ENCODE assay signal across 8 cellular contexts in the genomic region with DNA sequence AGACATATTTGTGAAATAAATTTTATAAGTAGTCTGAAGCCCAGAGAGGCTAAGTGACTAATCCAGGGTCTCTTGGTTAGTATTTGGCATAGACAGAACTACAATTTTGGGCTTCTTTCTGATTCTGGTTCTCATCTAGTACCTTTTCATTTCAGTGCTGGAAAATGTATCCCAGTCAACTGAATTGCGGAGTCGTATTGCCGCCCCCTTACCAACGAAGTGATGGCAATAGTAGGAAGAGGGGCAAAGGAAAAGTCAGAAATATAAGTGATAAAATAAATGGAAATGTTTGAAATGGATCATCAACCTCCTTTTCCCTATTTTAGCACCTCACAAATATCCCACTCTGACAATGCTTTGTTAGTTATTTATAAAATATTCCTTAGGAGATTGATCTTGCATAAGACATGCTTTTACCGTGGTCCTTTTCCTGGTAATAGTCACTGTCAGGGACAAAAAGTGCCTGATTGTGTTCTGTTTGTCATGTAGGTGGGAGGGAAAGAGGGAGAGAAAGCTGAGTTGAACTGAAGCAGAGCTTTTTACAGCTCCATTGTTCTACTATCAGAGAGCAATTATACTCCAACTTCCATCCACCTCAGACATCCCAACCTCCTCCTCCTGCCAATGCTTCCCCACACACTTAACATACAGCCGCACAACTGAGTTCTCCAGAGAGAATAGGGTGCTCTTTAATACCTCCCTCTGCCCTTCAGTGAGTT. TPM values are rescaled to one million over a fixed set of nuclear protein-coding genes. Genes with fewer than 3 reads are reported as not detected.
A peak's percentile ranks its signal among the peaks of the same experiment; 100 is the strongest.
DNase-seq lines count a peak whose midpoint lies in the region; ATAC-seq and TF ChIP-seq lines count a peak whose summit lies in the region.
"Not testable (repeated sequence)": the region's sequence is repeated elsewhere in the genome, so short reads cannot be mapped to it uniquely, and the experiment has no call there.

No MANE protein-coding gene starts in this region.

- H4K20me1 ChIP-seq in BLaER1 = peaks cover 44% of the 10 kb centered on the region

- POLR2A ChIA-PET in activated CD8-positive, alpha-beta T cell treated with anti-CD3 and anti-CD28 coated beads, Interleukin-2, amount 10 ng/mL, durations not matched to agents 7 days and 5 days (lab: Charles Lee) = not testable (repeated sequence)

- CTCF ChIA-PET in activated CD8-positive, alpha-beta T cell treated with anti-CD3 and anti-CD28 coated beads, Interleukin-2, amount 10 ng/mL, durations not matched to agents 7 days and 5 days (lab: Charles Lee) = interaction anchor here (1.1 kb wide), 1 partner anchor 101 kb away, joined by 3 read pairs; a partner anchor contains a TSS

- H3K4me3 ChIP-seq in BLaER1; HUES48 (ENCODE audit: low read depth, low read length); RWPE2 (ENCODE audit: severe bottlenecking): not testable (repeated sequence)
- H3K4me3 ChIP-seq in endodermal cell (ENCODE audit: low read length) = peak overlapping the region; percentile 54

- 67% methylated on average over 5 of the region's 6 CpGs; no CpG with 5 or more reads in 1 of the 2 experiments for WGBS in endodermal cell (ENCODE audit: insufficient coverage in 1 of 2, insufficient read length in 1 of 2), 2 experiments

- peak overlapping the region; percentile 65 for H3K27ac Mint-ChIP-seq in activated CD8-positive, alpha-beta T cell treated with anti-CD3 and anti-CD28 coated beads, Interleukin-2, amount 10 ng/mL, durations not matched to agents 7 days and 5 days
- H3K27ac Mint-ChIP-seq in endodermal cell = peak overlapping the region; percentile 22
- H3K27ac Mint-ChIP-seq in stimulated activated naive CD8-positive, alpha-beta T cell treated with anti-CD3 and anti-CD28 coated beads, Interleukin-15, Interleukin-2, amounts not matched to agents 100 ng/mL and 50 ng/mL, for 24 hours = peak overlapping the region; percentile 71

- H3K9ac ChIP-seq in BLaER1 (peak overlapping the region; percentile 48; the same call in 1 of the 2 replicates), endodermal cell (ENCODE audit: extremely low read depth, low read length, poor library complexity, severe bottlenecking) (peak overlapping the region; percentile 42)
- H3K9ac ChIP-seq in HUES48 (ENCODE audit: low read depth, low read length) = not testable (repeated sequence)

- peak overlapping the region; percentile 91 for H3K4me2 ChIP-seq in BLaER1

- H3K4me1 ChIP-seq in BLaER1 (peaks cover 86% of the 10 kb centered on the region), HUES48 (ENCODE audit: control insufficient read depth, insufficient read depth, low read length) (peaks cover 37% of the 10 kb centered on the region), RWPE2 (ENCODE audit: insufficient read depth, poor library complexity, severe bottlenecking) (peaks cover 62% of the 10 kb centered on the region)
- H3K4me1 ChIP-seq in endodermal cell (ENCODE audit: control insufficient read depth, insufficient read depth, low read length) = not testable (repeated sequence)

- H3K4me3 Mint-ChIP-seq in activated CD8-positive, alpha-beta T cell treated with anti-CD3 and anti-CD28 coated beads, Interleukin-2, amount 10 ng/mL, durations not matched to agents 7 days and 5 days; stimulated activated naive CD8-positive, alpha-beta T cell treated with anti-CD3 and anti-CD28 coated beads, Interleukin-15, Interleukin-2, amounts not matched to agents 100 ng/mL and 50 ng/mL, for 24 hours: not testable (repeated sequence)
- peak overlapping the region; percentile 15 for H3K4me3 Mint-ChIP-seq in endodermal cell

- H3K27me3 ChIP-seq in BLaER1; HUES48 (ENCODE audit: control insufficient read depth, insufficient read depth, low read length); RWPE2 (ENCODE audit: insufficient read depth, poor library complexity, severe bottlenecking): not testable (repeated sequence)
- H3K27me3 ChIP-seq in endodermal cell (ENCODE audit: control insufficient read depth, insufficient read depth, low read length, poor library complexity, severe bottlenecking) = peaks cover 13% of the 10 kb centered on the region

- TF ChIP-seq CTCF in RWPE2 (IDR thresholded peaks at IDR 0.05; ENCODE audit: poor library complexity, severe bottlenecking); endodermal cell (conservative IDR thresholded peaks at IDR 0.05): not testable (repeated sequence)

- ATAC-seq in RWPE2 (ENCODE audit: low read depth); activated CD8-positive, alpha-beta T cell treated with anti-CD3 and anti-CD28 coated beads, Interleukin-2, amount 10 ng/mL, durations not matched to agents 7 days and 5 days: not testable (repeated sequence)

- H3K36me3 Mint-ChIP-seq in activated CD8-positive, alpha-beta T cell treated with anti-CD3 and anti-CD28 coated beads, Interleukin-2, amount 10 ng/mL, durations not matched to agents 7 days and 5 days (ENCODE audit: low read depth) = peaks cover 51% of the 10 kb centered on the region
- not testable (repeated sequence) for H3K36me3 Mint-ChIP-seq in endodermal cell (ENCODE audit: low read depth)
- H3K36me3 Mint-ChIP-seq in stimulated activated naive CD8-positive, alpha-beta T cell treated with anti-CD3 and anti-CD28 coated beads, Interleukin-15, Interleukin-2, amounts not matched to agents 100 ng/mL and 50 ng/mL, for 24 hours (ENCODE audit: low read depth) = peaks cover 16% of the 10 kb centered on the region

- H3K4me1 Mint-ChIP-seq in activated CD8-positive, alpha-beta T cell treated with anti-CD3 and anti-CD28 coated beads, Interleukin-2, amount 10 ng/mL, durations not matched to agents 7 days and 5 days (ENCODE audit: low read depth) = peaks cover 80% of the 10 kb centered on the region
- peaks cover 59% of the 10 kb centered on the region for H3K4me1 Mint-ChIP-seq in endodermal cell
- peaks cover 90% of the 10 kb centered on the region for H3K4me1 Mint-ChIP-seq in stimulated activated naive CD8-positive, alpha-beta T cell treated with anti-CD3 and anti-CD28 coated beads, Interleukin-15, Interleukin-2, amounts not matched to agents 100 ng/mL and 50 ng/mL, for 24 hours (ENCODE audit: low read depth)

- not testable (repeated sequence) for DNase-seq in RWPE2 (ENCODE audit: low spot score); activated CD8-positive, alpha-beta T cell treated with anti-CD3 and anti-CD28 coated beads, Interleukin-2, amount 10 ng/mL, durations not matched to agents 7 days and 5 days; endodermal cell
- peak; percentile 27 for DNase-seq in medulla oblongata (ENCODE audit: extremely low spot score)

- not testable (repeated sequence) for H3K27me3 Mint-ChIP-seq in activated CD8-positive, alpha-beta T cell treated with anti-CD3 and anti-CD28 coated beads, Interleukin-2, amount 10 ng/mL, durations not matched to agents 7 days and 5 days (ENCODE audit: low read depth); stimulated activated naive CD8-positive, alpha-beta T cell treated with anti-CD3 and anti-CD28 coated beads, Interleukin-15, Interleukin-2, amounts not matched to agents 100 ng/mL and 50 ng/mL, for 24 hours
- H3K27me3 Mint-ChIP-seq in endodermal cell (ENCODE audit: insufficient read depth) = peaks cover 25% of the 10 kb centered on the region

- peaks cover 19% of the 10 kb centered on the region for H3K36me3 ChIP-seq in BLaER1
- not testable (repeated sequence) for H3K36me3 ChIP-seq in HUES48 (ENCODE audit: control insufficient read depth, insufficient read depth, low read length); RWPE2 (ENCODE audit: low read depth); endodermal cell (ENCODE audit: control insufficient read depth, insufficient read depth, low read length)

- not testable (repeated sequence) for H3K9me3 Mint-ChIP-seq in activated CD8-positive, alpha-beta T cell treated with anti-CD3 and anti-CD28 coated beads, Interleukin-2, amount 10 ng/mL, durations not matched to agents 7 days and 5 days (ENCODE audit: insufficient read depth); endodermal cell; stimulated activated naive CD8-positive, alpha-beta T cell treated with anti-CD3 and anti-CD28 coated beads, Interleukin-15, Interleukin-2, amounts not matched to agents 100 ng/mL and 50 ng/mL, for 24 hours

- not testable (repeated sequence) for H3K9me3 ChIP-seq in BLaER1; HUES48 (ENCODE audit: control insufficient read depth, insufficient read depth, low read length); RWPE2 (ENCODE audit: severe bottlenecking); endodermal cell (ENCODE audit: control insufficient read depth, low read length)

- peak overlapping the region; percentile 56 for H3K27ac ChIP-seq in BLaER1
- peak overlapping the region; percentile 37 for H3K27ac ChIP-seq in HUES48 (ENCODE audit: low read depth, low read length)
- H3K27ac ChIP-seq in RWPE2 (ENCODE audit: poor library complexity, severe bottlenecking) = peak overlapping the region; percentile 59
- peak overlapping the region; percentile 62 for H3K27ac ChIP-seq in angular gyrus (ENCODE audit: low read depth, low read length)
- not testable (repeated sequence) for H3K27ac ChIP-seq in endodermal cell (ENCODE audit: low read depth, low read length)

RNA-seq across cellular contexts. Expression of a gene that starts 6.8 kb away (rescaled TPM):
- total RNA-seq in activated CD8-positive, alpha-beta T cell treated with anti-CD3 and anti-CD28 coated beads, Interleukin-2, amount 10 ng/mL, durations not matched to agents 7 days and 5 days = 10 to 100 TPM; 32.9 to 36.4 TPM
- 10 to 100 TPM; 11.6 to 16.0 TPM for total RNA-seq in endodermal cell
- 11.5 TPM for polyA plus RNA-seq in endodermal cell (2013, experiment 1 of 2)
- polyA plus RNA-seq in endodermal cell (2013, experiment 2 of 2) = 10.4 TPM
